ENCODE assay signal across 6 cellular contexts in genomic region chr20:11745160-11745559, GRCh38.
"Had no signal": no experiment of that assay in that cellular context is flagged by ENCODE, and none has a peak within 500 bp of the region (broad histone marks: within the 10 kb centered on the region; RNA-seq: fewer than 3 reads in every experiment).

No MANE protein-coding gene starts in this region.

- ATAC-seq: HepG2, K562 had no signal

- H3K4me3 ChIP-seq: K562 had no signal

- H3K27ac ChIP-seq: HL-60 had no signal

- DNase-seq: IMR-90, KBM-7, KG1 had no signal
